In genomic region chr5:3029396-3029795, GRCh38 we compare ENCODE assay signal across 14 cellular contexts.
DNase-seq lines count a peak whose midpoint lies in the region; ATAC-seq and TF ChIP-seq lines count a peak whose summit lies in the region.
"Had no signal": no experiment of that assay in that cellular context is flagged by ENCODE, and none has a peak within 500 bp of the region (broad histone marks: within the 10 kb centered on the region; RNA-seq: fewer than 3 reads in every experiment).

No MANE protein-coding gene starts in this region.

- H3K4me3 ChIP-seq in vagina: no peak overlapping the region

- no peaks in the 10 kb centered on the region for H3K36me3 ChIP-seq in vagina

- H3K9me3 ChIP-seq in vagina: no peaks in the 10 kb centered on the region

- ATAC-seq in HG02763 (IDR thresholded peaks at IDR 0.05; ENCODE audit: unreplicated experiment): no peak

- H3K4me1 ChIP-seq in vagina: no peaks in the 10 kb centered on the region

- DNase-seq in 8988T (peak; percentile 7), ecto neural progenitor cell (ENCODE audit: low spot score) (peak; percentile 29), mesenteric fat pad (ENCODE audit: low spot score) (peak; percentile 86), vagina (ENCODE audit: extremely low spot score in 2 of 2) (peak; percentile 47 to 81), DMS153 treated with DMSO at 0.1 percent for 48 hours (lab: John Stamatoyannopoulos, UW; ENCODE audit: unreplicated experiment) (no peak), NCI-H1105 treated with DMSO at 0.1 percent for 48 hours (lab: John Stamatoyannopoulos, UW) (no peak)
- DNase-seq: C1 segment of cervical spinal cord; Calu3; CD4-positive, alpha-beta memory T cell; COR-L47; DND-41; GOT3; HCEC 1CT had no signal

- TF ChIP-seq CTCF in vagina (IDR thresholded peaks at IDR 0.05): no peak

- no peak for TF ChIP-seq POLR2A in vagina (IDR thresholded peaks at IDR 0.05)

- H3K27me3 ChIP-seq in vagina: no peaks in the 10 kb centered on the region

- intact Hi-C loops in vagina (cut with DNase I): no loop called here

- H3K27ac ChIP-seq in vagina: no peak overlapping the region

Comparison
In these comparisons a context has a peak if more than half of its experiments do, and no peak if none do; other contexts are left out.
1. DNase-seq: peak in 8988T (single experiment), ecto neural progenitor cell (single experiment), mesenteric fat pad (single experiment) and vagina (2 of 2); none in DMS153 treated with DMSO at 0.1 percent for 48 hours (single experiment) and NCI-H1105 treated with DMSO at 0.1 percent for 48 hours (single experiment).